In the genomic region with DNA sequence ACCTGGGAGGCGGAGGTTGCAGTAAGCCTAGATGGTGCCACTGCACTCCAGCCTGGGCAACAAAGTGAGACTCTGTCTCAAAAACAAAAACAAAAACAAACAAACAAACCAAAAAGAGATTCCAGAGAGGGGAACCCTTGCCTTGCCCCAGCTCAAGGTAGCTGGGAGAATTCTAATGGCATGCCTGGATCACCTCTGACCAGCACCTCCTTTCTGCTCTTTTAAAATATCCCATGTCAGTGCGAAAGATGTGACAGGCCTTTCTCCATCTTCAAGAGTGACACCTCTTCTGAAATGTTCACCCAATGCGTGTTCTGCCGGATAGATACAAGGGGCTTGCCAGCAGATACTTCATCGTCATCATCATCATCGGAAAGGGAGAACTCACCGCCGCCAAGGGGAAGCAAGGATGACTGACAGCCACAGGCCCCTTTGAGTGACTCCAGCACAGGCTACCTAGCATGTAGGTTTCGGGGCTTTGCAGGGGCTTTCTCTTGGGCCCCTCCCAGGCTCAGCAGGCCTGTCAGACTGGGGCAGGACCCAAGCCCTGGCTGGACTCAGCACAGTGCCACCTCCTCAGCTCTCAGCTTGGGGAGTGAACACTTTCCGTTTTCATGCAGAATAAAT, we compare ENCODE assay signal across 9 cellular contexts. TPM values are rescaled to one million over a fixed set of nuclear protein-coding genes. Genes with fewer than 3 reads are reported as not detected.
DNase-seq lines count a peak whose midpoint lies in the region; ATAC-seq and TF ChIP-seq lines count a peak whose summit lies in the region.
"Had no signal": no experiment of that assay in that cellular context is flagged by ENCODE, and none has a peak within 500 bp of the region (broad histone marks: within the 10 kb centered on the region; RNA-seq: fewer than 3 reads in every experiment).

No MANE protein-coding gene starts in this region.

- H2AFZ ChIP-seq in DND-41 (ENCODE audit: low read depth, low read length) (no peak overlapping the region), KMS-11 (ENCODE audit: low read depth) (no peak overlapping the region)

- H3K9me3 ChIP-seq in DND-41 (ENCODE audit: insufficient read depth, low read length, severe bottlenecking) (no peaks in the 10 kb centered on the region), psoas muscle (no peaks in the 10 kb centered on the region)

- H3K79me2 ChIP-seq in DND-41 (ENCODE audit: insufficient read depth, low read length): peaks cover 10% of the 10 kb centered on the region
- H3K79me2 ChIP-seq in KMS-11 (ENCODE audit: insufficient read depth, low read depth): no peaks in the 10 kb centered on the region

- no peaks in the 10 kb centered on the region for H3K27me3 ChIP-seq in DND-41 (ENCODE audit: insufficient read depth, low read length, poor library complexity)
- no peaks in the 10 kb centered on the region for H3K27me3 ChIP-seq in KMS-11 (ENCODE audit: insufficient read depth, low read depth)
- no peaks in the 10 kb centered on the region for H3K27me3 ChIP-seq in psoas muscle (ENCODE audit: insufficient read depth in 3 of 3, low read length in 2 of 3)

- no peak overlapping the region for H3K27ac Mint-ChIP-seq in chondrocyte (ENCODE audit: unreplicated experiment)

- H3K4me2 ChIP-seq in DND-41 (ENCODE audit: insufficient read depth, low read length) (peak overlapping the region; percentile 89), KMS-11 (peak overlapping the region; percentile 90)

- TF ChIP-seq POLR2A in GM18505 (IDR thresholded peaks at IDR 0.05; ENCODE audit: borderline replicate concordance, extremely low read depth, insufficient read depth, insufficient read length): no peak

- peak overlapping the region; percentile 92 for H3K4me3 Mint-ChIP-seq in chondrocyte (ENCODE audit: unreplicated experiment)

- H3K27ac ChIP-seq in DND-41 (ENCODE audit: low read length): no peak overlapping the region
- H3K27ac ChIP-seq in KMS-11: no peak overlapping the region
- H3K27ac ChIP-seq in psoas muscle: peak overlapping the region; percentile 97

- intact Hi-C loops in psoas muscle (cut with DNase I): no loop called here

- DNase-seq in DND-41 (no peak), chondrocyte (ENCODE audit: low spot score) (peak; percentile 54), psoas muscle (peak in 1 of 2 donors; percentile 22), COLO829 (ENCODE audit: low spot score) (no peak)
- DNase-seq: NCI-H187 treated with DMSO at 0.1 percent for 48 hours had no signal

- no peaks in the 10 kb centered on the region for H4K20me1 ChIP-seq in DND-41 (ENCODE audit: insufficient read depth, low read length)
- no peaks in the 10 kb centered on the region for H4K20me1 ChIP-seq in KMS-11 (ENCODE audit: insufficient read depth)

- H3K27me3 Mint-ChIP-seq in chondrocyte (ENCODE audit: low read depth): no peaks in the 10 kb centered on the region

- peaks cover 41% of the 10 kb centered on the region for H3K4me1 ChIP-seq in DND-41 (ENCODE audit: insufficient read depth, low read length)
- peaks cover 12% of the 10 kb centered on the region for H3K4me1 ChIP-seq in KMS-11 (ENCODE audit: low read depth, poor library complexity, severe bottlenecking)
- peaks cover 15% of the 10 kb centered on the region for H3K4me1 ChIP-seq in psoas muscle

- TF ChIP-seq CTCF in DND-41 (IDR thresholded peaks at IDR 0.05; ENCODE audit: borderline replicate concordance, extremely low read depth, low read length, poor library complexity, severe bottlenecking) (no peak), KMS-11 (conservative IDR thresholded peaks at IDR 0.05; ENCODE audit: low read depth, low read length) (no peak), chondrocyte (IDR thresholded peaks at IDR 0.05) (no peak), psoas muscle (IDR thresholded peaks at IDR 0.05) (no peak)

- whole genome bisulfite sequencing in psoas muscle, 3 donors: 82 to 86% (median 82%) methylated on average over 10 of the region's 10 CpGs

- H3K36me3 Mint-ChIP-seq in chondrocyte (ENCODE audit: low read depth): no peaks in the 10 kb centered on the region

- no peaks in the 10 kb centered on the region; the same call in 1 of the 2 replicates for H3K36me3 ChIP-seq in DND-41 (ENCODE audit: insufficient read depth, low read length)
- H3K36me3 ChIP-seq in KMS-11 (ENCODE audit: insufficient read depth): no peaks in the 10 kb centered on the region
- H3K36me3 ChIP-seq in psoas muscle (ENCODE audit: insufficient read depth in 1 of 2, low read depth in 1 of 2): no peaks in the 10 kb centered on the region

- H3K4me3 ChIP-seq in DND-41 (ENCODE audit: low read depth in 1 of 2, low read length in 2 of 2) (peak overlapping the region in 1 of 2 experiments; percentile 88; a peak in 2 of 4 replicates), KMS-11 (IDR thresholded peaks at IDR 0.05; ENCODE audit: insufficient read depth, low read depth, low read length) (peak overlapping the region; percentile 71), psoas muscle (peak overlapping the region; percentile 90)

- peak overlapping the region; percentile 98; the same call in 1 of the 2 replicates for H3K9ac ChIP-seq in DND-41 (ENCODE audit: low read depth, low read length)
- H3K9ac ChIP-seq in KMS-11: peak overlapping the region; percentile 85; the same call in 1 of the 2 replicates

- peaks cover 29% of the 10 kb centered on the region for H3K4me1 Mint-ChIP-seq in chondrocyte (ENCODE audit: low read depth)

- ATAC-seq in DND-41 (ENCODE audit: insufficient read depth, low read depth): no peak
- no peak for ATAC-seq in psoas muscle
- ATAC-seq in HG02763 (IDR thresholded peaks at IDR 0.05; ENCODE audit: unreplicated experiment): no peak
- no peak for ATAC-seq in GM18505 (IDR thresholded peaks at IDR 0.05; ENCODE audit: unreplicated experiment)
- ATAC-seq: Right ventricle myocardium inferior had no signal

- no peaks in the 10 kb centered on the region for H3K9me3 Mint-ChIP-seq in chondrocyte (ENCODE audit: low read depth)

RNA-seq across cellular contexts. Expression of gene LRP3, which starts 18.9 kb away (rescaled TPM):
- total RNA-seq in chondrocyte (31.2 to 36.4 TPM (median 33.2 TPM) in 3 replicates), psoas muscle (10 to 100 TPM; 16.1 to 23.9 (median 19.6) TPM)
- polyA plus RNA-seq in psoas muscle: 10 to 100 TPM; 10.7 to 25.1 (median 15.9) TPM

RNA-seq across cellular contexts. Expression of gene WDR88, which starts 43.4 kb away (rescaled TPM):
- total RNA-seq in chondrocyte (not detected in 3 replicates), psoas muscle (not detected)
- polyA plus RNA-seq in psoas muscle: under 1 TPM in 1 of 3 donors, not detected in 2; 0.06 TPM
- total RNA-seq: Right ventricle myocardium inferior had no signal

RNA-seq across cellular contexts. Expression of gene SLC7A10, which starts 50.4 kb away (rescaled TPM):
- total RNA-seq in chondrocyte: not detected in 3 replicates
- total RNA-seq in psoas muscle: under 1 TPM in 1 of 4 donors, not detected in 3; 0.13 TPM
- polyA plus RNA-seq in psoas muscle: under 1 TPM; 0.03 to 0.43 (median 0.15) TPM
